1 cellular context compared by ENCODE assay signal in genomic region chr4:80240976-80241375, GRCh38.
TF ChIP-seq lines count a peak whose summit lies in the region.

No MANE protein-coding gene starts in this region.

TF ChIP-seq in IMR-90, 13 proteins besides CTCF, POLR2A, EP300 and RAD21 (continued from another document):
- TF ChIP-seq ELK1 (IDR thresholded peaks at IDR 0.05; ENCODE audit: borderline replicate concordance, low read depth, low read length), result no peak
- TF ChIP-seq MAFK (IDR thresholded peaks at IDR 0.05; ENCODE audit: low read depth, low read length), result no peak
- no peak for TF ChIP-seq CEBPB (IDR thresholded peaks at IDR 0.05; ENCODE audit: low read depth, low read length)
- TF ChIP-seq USF2 (IDR thresholded peaks at IDR 0.05; ENCODE audit: low read depth, low read length), result no peak
- TF ChIP-seq SMC3 (IDR thresholded peaks at IDR 0.05; ENCODE audit: low read depth, low read length), result no peak
- TF ChIP-seq FOS (IDR thresholded peaks at IDR 0.05; ENCODE audit: low read depth, low read length), result no peak
- TF ChIP-seq BHLHE40 (IDR thresholded peaks at IDR 0.05; ENCODE audit: low read depth, low read length), result no peak
- no peak for TF ChIP-seq RFX5 (IDR thresholded peaks at IDR 0.05; ENCODE audit: low read depth, low read length)
- TF ChIP-seq MXI1 (IDR thresholded peaks at IDR 0.05; ENCODE audit: borderline replicate concordance, low read depth, low read length), result no peak
TF ChIP-seq in IMR-90: peak in this region for 0.
